ENCODE assay signal across 16 cellular contexts in genomic region chr15:69386284-69386683, GRCh38. TPM values are rescaled to one million over a fixed set of nuclear protein-coding genes. Genes with fewer than 3 reads are reported as not detected.
A peak's percentile ranks its signal among the peaks of the same experiment; 100 is the strongest.
DNase-seq lines count a peak whose midpoint lies in the region; ATAC-seq, FAIRE-seq and TF ChIP-seq lines count a peak whose summit lies in the region.
"Had no signal": no experiment of that assay in that cellular context is flagged by ENCODE, and none has a peak within 500 bp of the region (broad histone marks: within the 10 kb centered on the region; RNA-seq: fewer than 3 reads in every experiment).

No MANE protein-coding gene starts in this region.

- FAIRE-seq in H1 (lab: Jason Lieb, UNC) = no peak
- FAIRE-seq: A204.1 had no signal

- 100% methylated on average over 1 of the region's 7 CpGs; no CpG with 5 or more reads in 1 of the 2 experiments for WGBS in IMR-90 (ENCODE audit: extremely low coverage in 2 of 2, insufficient read length in 1 of 2), 2 experiments
- WGBS in H1 (ENCODE audit: extremely low coverage in 1 of 2, insufficient coverage in 1 of 2, insufficient read length in 1 of 2, insufficient replicate concordance in 2 of 2, low coverage in 1 of 2, low lambda C conversion rate in 2 of 2, missing lambda C conversion rate in 1 of 2), 2 experiments = 86 to 100% methylated on average over 1 to 3 of the region's 7 CpGs
- WGBS in mesenchymal stem cell = 90% methylated on average over 7 of the region's 7 CpGs

- TF ChIP-seq RAD21 in IMR-90 (IDR thresholded peaks at IDR 0.05; ENCODE audit: low read length) = no peak
- no peak for TF ChIP-seq RAD21 in H1 (IDR thresholded peaks at IDR 0.05 in 1 of 2, conservative IDR thresholded peaks at IDR 0.05 in 1 of 2; ENCODE audit: low read depth in 2 of 2, low read length in 2 of 2)

- H3K4me1 ChIP-seq in IMR-90 (ENCODE audit: control insufficient read depth, insufficient read depth, low read length) (0 out of 2 replicates have a peak, but pooled peaks cover 3% of the 10 kb centered on the region), H1 (replicated peaks in 1 of 4; ENCODE audit: control insufficient read depth in 3 of 4, insufficient read depth in 4 of 4, low read length in 3 of 4) (no peaks in the 10 kb centered on the region), mesenchymal stem cell (ENCODE audit: control insufficient read depth, insufficient read depth, low read depth, low read length) (no peaks in the 10 kb centered on the region)

- no peak overlapping the region for H2AFZ ChIP-seq in IMR-90 (replicated peaks; ENCODE audit: low read length, poor library complexity)
- no peak overlapping the region for H2AFZ ChIP-seq in H1 (ENCODE audit: low read length)
- H2AFZ ChIP-seq in mesenchymal stem cell (ENCODE audit: low read depth, low read length) = no peak overlapping the region

- CTCF ChIA-PET in IMR-90 (lab: Yijun Ruan, JAX) (no interaction called here), H1 (lab: Charles Lee; ENCODE audit: partially characterized antibody) (no interaction called here)

- peaks cover 14% of the 10 kb centered on the region for H4K20me1 ChIP-seq in IMR-90 (ENCODE audit: insufficient read depth, low read length)
- peaks cover 0 to 7% of the 10 kb centered on the region in 2 experiments for H4K20me1 ChIP-seq in H1 (replicated peaks in 1 of 2; ENCODE audit: control insufficient read depth in 1 of 2, insufficient read depth in 2 of 2, low read length in 2 of 2)

- H4K8ac ChIP-seq in IMR-90 (ENCODE audit: low read depth in 2 of 2, low read length in 2 of 2) (no peak overlapping the region), H1 (ENCODE audit: extremely low read depth, insufficient read depth, low read length) (no peak overlapping the region), mesenchymal stem cell (ENCODE audit: low read length) (peak overlapping the region; percentile 7)

- H4K91ac ChIP-seq in IMR-90 (ENCODE audit: insufficient read depth, low read depth, low read length) (no peak overlapping the region), H1 (replicated peaks; ENCODE audit: insufficient read length, low read length) (peak overlapping the region; percentile 84), mesenchymal stem cell (ENCODE audit: low read length) (no peak overlapping the region)

- POLR2A ChIA-PET in IMR-90 (lab: Charles Lee; ENCODE audit: unreplicated experiment) = no interaction called here
- POLR2A ChIA-PET in H1 (lab: Charles Lee; ENCODE audit: partially characterized antibody) = no interaction called here

- H2AK5ac ChIP-seq in IMR-90 (ENCODE audit: low read depth, low read length) (peak overlapping the region; percentile 10; the same call in 1 of the 2 replicates), H1 (ENCODE audit: low read depth, low read length) (peak overlapping the region; percentile 57; the same call in 1 of the 2 replicates), mesenchymal stem cell (ENCODE audit: low read length, severe bottlenecking) (no peak overlapping the region)

- TF ChIP-seq POLR2A in IMR-90 (IDR thresholded peaks at IDR 0.05; ENCODE audit: low read depth, low read length) (no peak), H1 (IDR thresholded peaks at IDR 0.05; ENCODE audit: control extremely low read depth in 1 of 2, low read depth in 2 of 2, low read length in 2 of 2) (no peak)

- H3K9me1 ChIP-seq in IMR-90 (ENCODE audit: insufficient read depth, low read length) = peaks cover 33% of the 10 kb centered on the region

- BruUV-seq in IMR-90 (replicated peaks; lab: Mats Ljungman, UMichigan) = no TSS peak

- H3K56ac ChIP-seq in IMR-90 (ENCODE audit: extremely low read depth, insufficient read depth, low read length) (no peak overlapping the region), H1 (replicated peaks; ENCODE audit: insufficient read length, low read depth, low read length) (peak overlapping the region; percentile 82)

- H2BK12ac ChIP-seq in H1 (ENCODE audit: low read depth, low read length) = no peak overlapping the region
- no peak overlapping the region for H2BK12ac ChIP-seq in mesenchymal stem cell (ENCODE audit: low read length in 2 of 2)

- H3K4me2 ChIP-seq in IMR-90 (ENCODE audit: low read depth, low read length) (no peak overlapping the region), H1 (ENCODE audit: insufficient read depth in 1 of 2, low read depth in 2 of 2, low read length in 2 of 2) (no peak overlapping the region), mesenchymal stem cell (ENCODE audit: low read length, poor library complexity, severe bottlenecking) (no peak overlapping the region)

- H2BK120ac ChIP-seq in IMR-90 (ENCODE audit: low read depth, low read length) (no peak overlapping the region), H1 (replicated peaks; ENCODE audit: low read depth, low read length) (no peak overlapping the region), mesenchymal stem cell (ENCODE audit: low read depth, low read length) (no peak overlapping the region)

- DNase-seq in IMR-90 (no peak), H1 (ENCODE audit: low read depth in 1 of 2, low spot score in 2 of 2) (no peak), mesenchymal stem cell (no peak), NCI-H2081 (lab: John Stamatoyannopoulos, UW) (no peak), anterior cingulate cortex (lab: John Stamatoyannopoulos, UW) (no peak)
- DNase-seq: ACHN; CD4-positive, alpha-beta memory T cell; DMS153; DMS79; GDM1; GOT3; H9; KBM-7 had no signal

- dilution Hi-C loops in IMR-90 (cut with HindIII; ENCODE audit: low sequenced_read_pairs, unreplicated experiment) = no loop called here

- H3K18ac ChIP-seq in IMR-90 (ENCODE audit: low read depth, low read length) = no peak overlapping the region
- H3K18ac ChIP-seq in H1 (ENCODE audit: extremely low read depth, low read length) = no peak overlapping the region
- H3K18ac ChIP-seq in mesenchymal stem cell (ENCODE audit: low read depth in 1 of 2, low read length in 2 of 2) = no peak overlapping the region

- H2BK5ac ChIP-seq in IMR-90 (ENCODE audit: low read depth, low read length, poor library complexity, severe bottlenecking) (peak overlapping the region; percentile 82), H1 (ENCODE audit: low read depth, low read length) (peak overlapping the region; percentile 8; the same call in 1 of the 2 replicates), mesenchymal stem cell (ENCODE audit: low read depth, low read length, poor library complexity, severe bottlenecking) (no peak overlapping the region)

- no peak for ATAC-seq in IMR-90 (ENCODE audit: low read depth)
- no peak for ATAC-seq in GM19463 (IDR thresholded peaks at IDR 0.05; ENCODE audit: unreplicated experiment)

- no peak overlapping the region for H4K5ac ChIP-seq in IMR-90 (ENCODE audit: low read depth, low read length)
- H4K5ac ChIP-seq in H1 (ENCODE audit: insufficient read length, low read depth, low read length) = no peak overlapping the region

- H3K27ac ChIP-seq in IMR-90 (ENCODE audit: insufficient read depth, low read length) (no peak overlapping the region), H1 (ENCODE audit: low read depth, low read length) (no peak overlapping the region), mesenchymal stem cell (ENCODE audit: low read length, poor library complexity, severe bottlenecking) (no peak overlapping the region)
- H3K27ac ChIP-seq: HL-60 had no signal

- H2AK9ac ChIP-seq in IMR-90 (replicated peaks; ENCODE audit: low read depth, low read length, poor library complexity) = peak overlapping the region; percentile 16

- H3K27me3 ChIP-seq in IMR-90 (ENCODE audit: control insufficient read depth, insufficient read depth, low read length) (no peaks in the 10 kb centered on the region), H1 (replicated peaks in 1 of 4; ENCODE audit: control insufficient read depth in 3 of 4, extremely low read depth in 1 of 4, insufficient read depth in 3 of 4, low read length in 3 of 4) (no peaks in the 10 kb centered on the region), mesenchymal stem cell (ENCODE audit: control insufficient read depth in 1 of 2, insufficient read depth in 1 of 2, low read length in 2 of 2) (peaks cover 0 to 6% of the 10 kb centered on the region in 2 experiments)

- TF ChIP-seq CTCF in IMR-90 (conservative IDR thresholded peaks at IDR 0.05; ENCODE audit: low read depth, low read length) = no peak
- no peak for TF ChIP-seq CTCF in H1 (IDR thresholded peaks at IDR 0.05; ENCODE audit: control extremely low read depth in 1 of 3, insufficient read depth in 1 of 3, low read depth in 1 of 3, low read length in 3 of 3)

- H3K79me2 ChIP-seq in H1 (ENCODE audit: control insufficient read depth in 1 of 2, insufficient read depth in 2 of 2, low read length in 2 of 2) = no peaks in the 10 kb centered on the region

- in situ Hi-C loops in IMR-90 (cut with MboI; ENCODE audit: low sequenced_read_pairs) = no loop called here

- no peak overlapping the region for H2BK15ac ChIP-seq in IMR-90 (ENCODE audit: low read depth, low read length)
- no peak overlapping the region; the same call in 1 of the 2 replicates for H2BK15ac ChIP-seq in H1 (ENCODE audit: low read length)
- no peak overlapping the region for H2BK15ac ChIP-seq in mesenchymal stem cell (ENCODE audit: low read depth, poor library complexity, severe bottlenecking)

- TF ChIP-seq EP300 in H1 (IDR thresholded peaks at IDR 0.05; ENCODE audit: borderline replicate concordance in 1 of 2, low read depth in 2 of 2, low read length in 2 of 2) = no peak

- intact Hi-C loops in IMR-90 (cut with micrococcal nuclease) = no loop called here

- H3K23ac ChIP-seq in IMR-90 (ENCODE audit: low read depth, low read length) = no peak overlapping the region
- no peak overlapping the region for H3K23ac ChIP-seq in H1 (ENCODE audit: insufficient read length)
- no peak overlapping the region for H3K23ac ChIP-seq in mesenchymal stem cell (ENCODE audit: low read length in 2 of 2)

- no peak overlapping the region for H3K4me3 ChIP-seq in IMR-90 (ENCODE audit: insufficient read depth, low read depth, low read length)
- H3K4me3 ChIP-seq in H1 (ENCODE audit: extremely low read depth in 1 of 4, insufficient read depth in 2 of 4, low read depth in 3 of 4, low read length in 4 of 4) = no peak overlapping the region
- H3K4me3 ChIP-seq in mesenchymal stem cell (ENCODE audit: insufficient read depth in 1 of 2, low read depth in 1 of 2, low read length in 2 of 2) = no peak overlapping the region

- no peak overlapping the region for H3K9ac ChIP-seq in IMR-90 (ENCODE audit: low read depth, low read length)
- no peak overlapping the region for H3K9ac ChIP-seq in H1 (replicated peaks in 1 of 4; ENCODE audit: extremely low read depth in 1 of 4, low read depth in 3 of 4, low read length in 3 of 4)
- H3K9ac ChIP-seq in mesenchymal stem cell (ENCODE audit: low read length) = no peak overlapping the region

- H3K14ac ChIP-seq in IMR-90 (replicated peaks; ENCODE audit: low read depth, low read length) (peak overlapping the region; percentile 15; the same call in 1 of the 2 replicates), H1 (ENCODE audit: insufficient read length) (no peak overlapping the region), mesenchymal stem cell (ENCODE audit: low read length in 2 of 2) (no peak overlapping the region)

- H3K4ac ChIP-seq in IMR-90 (ENCODE audit: low read depth, low read length) (no peak overlapping the region), H1 (replicated peaks; ENCODE audit: insufficient read length, low read depth, low read length) (peak overlapping the region; percentile 41), mesenchymal stem cell (ENCODE audit: low read depth in 1 of 2, low read length in 2 of 2) (no peak overlapping the region)

- H2BK20ac ChIP-seq in IMR-90 (ENCODE audit: low read depth, low read length) = no peak overlapping the region
- H2BK20ac ChIP-seq in H1 (ENCODE audit: low read length) = no peak overlapping the region

- H3K23me2 ChIP-seq in H1 (ENCODE audit: low read depth, low read length) = peaks cover 7% of the 10 kb centered on the region; the same call in 1 of the 2 replicates

- H3K9me3 ChIP-seq in IMR-90 (ENCODE audit: control insufficient read depth, insufficient read depth, low read length) (no peaks in the 10 kb centered on the region), H1 (ENCODE audit: insufficient read depth in 2 of 2, low read depth in 1 of 2, low read length in 1 of 2) (peaks cover 0 to 2% of the 10 kb centered on the region in 2 experiments; a peak in 1 of 4 replicates), mesenchymal stem cell (ENCODE audit: control insufficient read depth, low read length) (no peaks in the 10 kb centered on the region)

- H3K36me3 ChIP-seq in IMR-90 (ENCODE audit: control insufficient read depth, insufficient read depth, low read length) (no peaks in the 10 kb centered on the region; the same call in 1 of the 2 replicates), H1 (ENCODE audit: control insufficient read depth in 2 of 4, insufficient read depth in 4 of 4, low read length in 3 of 4) (peaks cover 0 to 5% (median 0%) of the 10 kb centered on the region in 4 experiments; a peak in 1 of 8 replicates), mesenchymal stem cell (ENCODE audit: control insufficient read depth in 1 of 2, insufficient read depth in 2 of 2, low read depth in 1 of 2, low read length in 2 of 2) (peaks cover 3 to 4% of the 10 kb centered on the region in 2 experiments)

- H3K79me1 ChIP-seq in IMR-90 (ENCODE audit: low read depth in 1 of 2, low read length in 2 of 2) (peaks cover 2 to 26% of the 10 kb centered on the region in 2 experiments; a peak in 3 of 4 replicates), H1 (ENCODE audit: low read depth, low read length) (no peaks in the 10 kb centered on the region), mesenchymal stem cell (replicated peaks; ENCODE audit: low read length, poor library complexity, severe bottlenecking) (no peaks in the 10 kb centered on the region)

RNA-seq across cellular contexts. Expression of gene KIF23, which starts 27.9 kb away (rescaled TPM):
- total RNA-seq in IMR-90 (2012; rRNA removed) = 56.1 and 70.5 TPM in 2 replicates
- polyA plus RNA-seq in IMR-90 (2012; rRNA removed) (34.1 and 37.7 TPM in 2 replicates), H1 (2011; rRNA removed) (17.9 and 26.2 TPM in 2 replicates)
- 5.0 and 16.1 TPM in 2 replicates for polyA plus RNA-seq in IMR-90 (2012; cell fraction: cytosol; rRNA removed)
- 8.1 and 50.9 TPM in 2 replicates for polyA plus RNA-seq in IMR-90 (2012; cell fraction: nucleus; rRNA removed; ENCODE audit: low replicate concordance)
- 77.2 and 77.4 TPM in 2 replicates for total RNA-seq in H1 (2021; fragmentation: NEBNext Ultra II Directional; extraction: Animal tissue kit (Norgen Biotek cat#: 25700))
- polyA plus RNA-seq in H1 (2011; cell fraction: cytosol; rRNA removed) = 35.8 TPM
- polyA plus RNA-seq in H1 (2011; cell fraction: nucleus; rRNA removed) = 26.3 TPM
- polyA plus RNA-seq in H1 (2012, experiment 1 of 2) = 49.1 to 67.9 TPM (median 50.1 TPM) in 4 replicates
- polyA plus RNA-seq in H1 (2012, experiment 2 of 2) = 3.7 TPM
- polyA plus RNA-seq in H1 (2013, experiment 1 of 2) = 40.5 TPM
- polyA plus RNA-seq in H1 (2013, experiment 2 of 2) = 39.7 TPM
- 31.8 and 41.4 TPM in 2 replicates for polyA minus RNA-seq in H1 (2011; rRNA and poly(A)+ RNA removed)
- 34.8 TPM for polyA minus RNA-seq in H1 (2011; cell fraction: cytosol; rRNA and poly(A)+ RNA removed)
- polyA minus RNA-seq in H1 (2011; cell fraction: nucleus; rRNA and poly(A)+ RNA removed) = 52.6 TPM
- 6.7 TPM for polyA plus RNA-seq in mesenchymal stem cell (2013, experiment 1 of 2)
- polyA plus RNA-seq in mesenchymal stem cell (2013, experiment 2 of 2) = 6.7 TPM
- polyA plus RNA-seq: CD4-positive, alpha-beta memory T cell had no signal
